16 cellular contexts compared by ENCODE assay signal in the genomic region with DNA sequence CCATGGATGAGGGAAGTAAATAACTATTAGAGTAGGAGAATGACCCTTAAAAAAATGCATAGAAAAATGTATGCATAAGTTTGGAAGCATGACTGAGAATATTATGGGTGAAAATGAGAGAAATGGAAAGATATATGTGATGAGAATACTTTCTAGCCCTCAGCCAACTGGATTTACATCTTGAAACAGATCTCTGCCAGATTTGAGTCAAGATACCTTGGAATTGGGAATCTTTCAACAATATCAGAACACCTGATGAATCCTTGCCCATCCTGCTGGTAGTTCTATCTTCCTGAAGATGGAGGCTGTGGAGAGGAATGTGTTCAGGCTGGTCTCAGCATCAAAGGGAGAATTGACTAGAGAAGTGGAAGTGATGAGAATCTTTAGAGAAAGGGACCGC. TPM values are rescaled to one million over a fixed set of nuclear protein-coding genes. Genes with fewer than 3 reads are reported as not detected.
DNase-seq lines count a peak whose midpoint lies in the region; ATAC-seq and TF ChIP-seq lines count a peak whose summit lies in the region.
"Had no signal": no experiment of that assay in that cellular context is flagged by ENCODE, and none has a peak within 500 bp of the region (broad histone marks: within the 10 kb centered on the region; RNA-seq: fewer than 3 reads in every experiment).

No MANE protein-coding gene starts in this region.

- no peak for DNase-seq in activated naive CD4-positive, alpha-beta T cell treated with anti-CD3 and anti-CD28 coated beads for 36 hours
- DNase-seq in activated naive CD4-positive, alpha-beta T cell (lab: John Stamatoyannopoulos, UW), result no peak
- no peak for DNase-seq in Panc1 (ENCODE audit: low read depth, low spot score)
- no peak for DNase-seq in stimulated activated effector memory CD8-positive, alpha-beta T cell treated with anti-CD3 and anti-CD28 coated beads, Interleukin-12 subunit alpha, Interleukin-12 subunit beta, amount 100 ng/mL, for 72 hours (ENCODE audit: low spot score in 2 of 2)
- DNase-seq in D341Med (ENCODE audit: low spot score), result no peak
- no peak for DNase-seq in GF-D8 (lab: John Stamatoyannopoulos, UW)
- DNase-seq in COLO829 (ENCODE audit: low spot score), result no peak
- DNase-seq: C1 segment of cervical spinal cord, GM23248, HCEC 1CT, NCI-H1930, NCI-H446, NCI-H69, SIG-M5 had no signal

- no peaks in the 10 kb centered on the region for H3K27me3 Mint-ChIP-seq in activated naive CD4-positive, alpha-beta T cell treated with anti-CD3 and anti-CD28 coated beads for 36 hours (ENCODE audit: low read depth)
- no peaks in the 10 kb centered on the region for H3K27me3 Mint-ChIP-seq in dendritic cell treated with granulocyte-macrophage colony-stimulating factor and Interleukin-4, amounts not matched to agents 40 ng/mL and 50 ng/mL, for 4 days

- H3K36me3 Mint-ChIP-seq in activated naive CD4-positive, alpha-beta T cell treated with anti-CD3 and anti-CD28 coated beads for 36 hours (ENCODE audit: low read depth), result peaks cover 67% of the 10 kb centered on the region
- peaks cover 100% of the 10 kb centered on the region for H3K36me3 Mint-ChIP-seq in dendritic cell treated with granulocyte-macrophage colony-stimulating factor and Interleukin-4, amounts not matched to agents 40 ng/mL and 50 ng/mL, for 4 days (ENCODE audit: low read depth)
- peaks cover 71% of the 10 kb centered on the region for H3K36me3 Mint-ChIP-seq in stimulated activated effector memory CD8-positive, alpha-beta T cell treated with anti-CD3 and anti-CD28 coated beads, Interleukin-12 subunit alpha, Interleukin-12 subunit beta, amount 100 ng/mL, for 72 hours

- no peaks in the 10 kb centered on the region for H3K9me3 ChIP-seq in Panc1 (ENCODE audit: control insufficient read depth, insufficient read depth, low read depth, low read length)

- no peak for TF ChIP-seq CTCF in Panc1 (IDR thresholded peaks at IDR 0.05)

- no peaks in the 10 kb centered on the region for H3K36me3 ChIP-seq in Panc1 (ENCODE audit: control insufficient read depth, insufficient read depth, low read length)

- peaks cover 72% of the 10 kb centered on the region for H3K4me1 Mint-ChIP-seq in activated naive CD4-positive, alpha-beta T cell treated with anti-CD3 and anti-CD28 coated beads for 36 hours (ENCODE audit: low read depth)
- peaks cover 95% of the 10 kb centered on the region for H3K4me1 Mint-ChIP-seq in dendritic cell treated with granulocyte-macrophage colony-stimulating factor and Interleukin-4, amounts not matched to agents 40 ng/mL and 50 ng/mL, for 4 days (ENCODE audit: low read depth)
- H3K4me1 Mint-ChIP-seq in stimulated activated effector memory CD8-positive, alpha-beta T cell treated with anti-CD3 and anti-CD28 coated beads, Interleukin-12 subunit alpha, Interleukin-12 subunit beta, amount 100 ng/mL, for 72 hours, result peaks cover 78% of the 10 kb centered on the region

- H3K4me3 ChIP-seq in Panc1 (ENCODE audit: low read depth in 2 of 2, low read length in 2 of 2), result no peak overlapping the region
- H3K4me3 ChIP-seq: GM23248 had no signal

- peaks cover 14% of the 10 kb centered on the region for H3K9me3 Mint-ChIP-seq in activated naive CD4-positive, alpha-beta T cell treated with anti-CD3 and anti-CD28 coated beads for 36 hours
- H3K9me3 Mint-ChIP-seq in dendritic cell treated with granulocyte-macrophage colony-stimulating factor and Interleukin-4, amounts not matched to agents 40 ng/mL and 50 ng/mL, for 4 days, result no peaks in the 10 kb centered on the region
- peaks cover 5% of the 10 kb centered on the region for H3K9me3 Mint-ChIP-seq in stimulated activated effector memory CD8-positive, alpha-beta T cell treated with anti-CD3 and anti-CD28 coated beads, Interleukin-12 subunit alpha, Interleukin-12 subunit beta, amount 100 ng/mL, for 72 hours

- ATAC-seq in Panc1, result no peak
- ATAC-seq in stimulated activated effector memory CD8-positive, alpha-beta T cell treated with anti-CD3 and anti-CD28 coated beads, Interleukin-12 subunit alpha, Interleukin-12 subunit beta, amount 100 ng/mL, for 72 hours, result no peak

- H3K27me3 ChIP-seq in Panc1 (ENCODE audit: control insufficient read depth, insufficient read depth, low read length), result no peaks in the 10 kb centered on the region

- intact Hi-C loops in activated naive CD4-positive, alpha-beta T cell treated with anti-CD3 and anti-CD28 coated beads for 36 hours (cut with micrococcal nuclease), result no loop called here
- intact Hi-C loops in Panc1 (cut with micrococcal nuclease; ENCODE audit: unreplicated experiment), result no loop called here
- intact Hi-C loops in dendritic cell treated with granulocyte-macrophage colony-stimulating factor and Interleukin-4, amounts not matched to agents 40 ng/mL and 50 ng/mL, for 4 days (cut with micrococcal nuclease), result no loop called here

- TSS peak; percentile 46 for BruUV-seq in Panc1 (replicated peaks; lab: Mats Ljungman, UMichigan)

- no peak overlapping the region for H3K4me3 Mint-ChIP-seq in activated naive CD4-positive, alpha-beta T cell treated with anti-CD3 and anti-CD28 coated beads for 36 hours
- H3K4me3 Mint-ChIP-seq in dendritic cell treated with granulocyte-macrophage colony-stimulating factor and Interleukin-4, amounts not matched to agents 40 ng/mL and 50 ng/mL, for 4 days, result peak overlapping the region; percentile 14
- no peak overlapping the region for H3K4me3 Mint-ChIP-seq in stimulated activated effector memory CD8-positive, alpha-beta T cell treated with anti-CD3 and anti-CD28 coated beads, Interleukin-12 subunit alpha, Interleukin-12 subunit beta, amount 100 ng/mL, for 72 hours

- no peak overlapping the region for H3K27ac ChIP-seq in Panc1 (ENCODE audit: low read length)
- H3K27ac ChIP-seq: GM23248, HL-60 had no signal

- POLR2A ChIA-PET in Panc1 (lab: Charles Lee), result no interaction called here

- H3K27ac Mint-ChIP-seq in activated naive CD4-positive, alpha-beta T cell treated with anti-CD3 and anti-CD28 coated beads for 36 hours, result peak overlapping the region; percentile 7
- no peak overlapping the region for H3K27ac Mint-ChIP-seq in dendritic cell treated with granulocyte-macrophage colony-stimulating factor and Interleukin-4, amounts not matched to agents 40 ng/mL and 50 ng/mL, for 4 days
- peak overlapping the region; percentile 3 for H3K27ac Mint-ChIP-seq in stimulated activated effector memory CD8-positive, alpha-beta T cell treated with anti-CD3 and anti-CD28 coated beads, Interleukin-12 subunit alpha, Interleukin-12 subunit beta, amount 100 ng/mL, for 72 hours

- H3K4me1 ChIP-seq in Panc1 (ENCODE audit: control insufficient read depth, insufficient read depth, low read length), result peaks cover 28% of the 10 kb centered on the region

- in situ Hi-C loops in Panc1 (cut with HindIII; ENCODE audit: low pct_unique_long_range_greater_than_20kb, low sequenced_read_pairs), result no loop called here

- CTCF ChIA-PET in activated naive CD4-positive, alpha-beta T cell treated with anti-CD3 and anti-CD28 coated beads for 36 hours (lab: Charles Lee), result interaction anchor here (1.2 kb wide), 1 partner anchor 164 kb away, joined by 3 read pairs; no protein-coding TSS in a partner anchor
- CTCF ChIA-PET in Panc1 (lab: Charles Lee), result no interaction called here

RNA-seq across cellular contexts. Expression of a gene that starts 5.8 kb away (rescaled TPM):
- total RNA-seq in activated naive CD4-positive, alpha-beta T cell treated with anti-CD3 and anti-CD28 coated beads for 36 hours, result 10 to 100 TPM; 14.4 to 15.2 TPM
- total RNA-seq in Panc1 (2021; ENCODE audit: unreplicated experiment), result 13.1 TPM
- polyA plus RNA-seq in Panc1 (2012; ENCODE audit: insufficient read length), result 7.0 TPM
